In the genomic region with DNA sequence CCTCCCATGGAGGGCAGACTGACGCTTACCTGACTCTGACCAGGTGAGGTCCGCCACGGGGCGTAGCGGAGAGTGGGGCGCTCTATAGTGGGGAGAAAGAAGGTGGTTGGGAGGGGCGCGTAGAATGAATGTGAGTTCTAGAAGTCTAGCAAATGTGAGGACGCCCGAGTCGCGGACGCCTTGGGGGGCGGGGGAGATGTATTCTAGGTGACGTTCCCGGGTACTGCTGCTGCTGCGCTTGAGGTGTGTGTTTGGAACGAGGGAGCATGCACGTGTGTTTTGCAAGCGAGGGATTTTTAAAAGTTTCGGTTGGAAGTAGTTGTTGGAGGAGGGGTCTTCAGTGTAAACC, we compare ENCODE assay signal across 8 cellular contexts. TPM values are rescaled to one million over a fixed set of nuclear protein-coding genes. Genes with fewer than 3 reads are reported as not detected.
DNase-seq lines count a peak whose midpoint lies in the region; ATAC-seq and TF ChIP-seq lines count a peak whose summit lies in the region.

No MANE protein-coding gene starts in this region.

- WGBS in iPS DF 6.9 (ENCODE audit: insufficient coverage, insufficient read length): no CpG with 5 or more reads among the region's 21 CpGs

- peak; percentile 55 for ATAC-seq in CD4-positive, alpha-beta T cell (ENCODE audit: poor library complexity)
- ATAC-seq in GM19328 (IDR thresholded peaks at IDR 0.05; ENCODE audit: unreplicated experiment) (peak; percentile 41), HG03460 (IDR thresholded peaks at IDR 0.05; ENCODE audit: unreplicated experiment) (peak; percentile 33)

- CTCF ChIA-PET in CD4-positive, alpha-beta T cell (lab: Charles Lee): interaction anchor here (0.6 to 2.0 kb wide), 7 partner anchors 8 to 312 kb away, joined by 3 to 7 read pairs (median 4); no protein-coding TSS in a partner anchor
- CTCF ChIA-PET in RWPE1 (lab: Yijun Ruan, JAX): interaction anchor here (0.5 to 1.2 kb wide), 8 partner anchors 8 to 1746 kb away, joined by 3 to 7 read pairs (median 4); no protein-coding TSS in a partner anchor

- peaks cover 50% of the 10 kb centered on the region for H3K36me3 Mint-ChIP-seq in CD4-positive, alpha-beta T cell (ENCODE audit: low read depth)

- intact Hi-C loops in CD4-positive, alpha-beta T cell (cut with DNase I, micrococcal nuclease): loop anchor here (1.0 to 10.0 kb wide), 5 partner anchors 14 to 1312 kb away; partner anchors contain the start of gene ARL5A (in 1 of the 2)

- no peaks in the 10 kb centered on the region for H3K9me3 ChIP-seq in CD4-positive, alpha-beta T cell (ENCODE audit: control insufficient read depth, low read length)
- no peaks in the 10 kb centered on the region for H3K9me3 ChIP-seq in iPS DF 6.9 (ENCODE audit: control insufficient read depth, insufficient read depth, low read length)

- peak; percentile 12 to 61 (median 38) for DNase-seq in CD4-positive, alpha-beta T cell
- DNase-seq in RWPE1 (ENCODE audit: low spot score): peak; percentile 45
- peak; percentile 9 for DNase-seq in activated naive CD8-positive, alpha-beta T cell treated with anti-CD3 and anti-CD28 coated beads, Interleukin-2, amount 50 U/mL, for 16 hours (ENCODE audit: low read depth, low spot score)
- DNase-seq in iPS DF 6.9 (ENCODE audit: low read depth, low spot score): no peak
- DNase-seq in stimulated activated CD4-positive, alpha-beta T cell treated with anti-CD3 and anti-CD28 coated beads, Interleukin-12 subunit alpha, Interleukin-12 subunit beta, amount 100 ng/mL, for 24 hours (ENCODE audit: low read depth in 2 of 2): peak; percentile 13 to 43
- DNase-seq in ecto neural progenitor cell (ENCODE audit: low spot score): no peak

- no peaks in the 10 kb centered on the region for H3K27me3 ChIP-seq in CD4-positive, alpha-beta T cell (ENCODE audit: control insufficient read depth, insufficient read depth, low read length)
- no peaks in the 10 kb centered on the region for H3K27me3 ChIP-seq in iPS DF 6.9 (ENCODE audit: control insufficient read depth, insufficient read depth, low read length)

- H3K4me1 Mint-ChIP-seq in CD4-positive, alpha-beta T cell (ENCODE audit: low read depth): peaks cover 40% of the 10 kb centered on the region

- peak overlapping the region; percentile 93 for H3K27ac Mint-ChIP-seq in CD4-positive, alpha-beta T cell

- no peaks in the 10 kb centered on the region for H3K9me3 Mint-ChIP-seq in CD4-positive, alpha-beta T cell

- H3K4me3 Mint-ChIP-seq in CD4-positive, alpha-beta T cell: peak overlapping the region; percentile 95

- peak overlapping the region; percentile 83 for H3K4me3 ChIP-seq in iPS DF 6.9 (ENCODE audit: low read length)

- peaks cover 7% of the 10 kb centered on the region; the same call in 1 of the 2 replicates for H3K36me3 ChIP-seq in iPS DF 6.9 (ENCODE audit: control insufficient read depth, insufficient read depth, low read length)

- H3K27ac ChIP-seq in CD4-positive, alpha-beta T cell (ENCODE audit: low read depth, low read length): peak overlapping the region; percentile 91
- H3K27ac ChIP-seq in RWPE1 (peak overlapping the region; percentile 90), iPS DF 6.9 (ENCODE audit: low read length) (no peak overlapping the region)

- TF ChIP-seq CTCF in CD4-positive, alpha-beta T cell (IDR thresholded peaks at IDR 0.05): no peak
- TF ChIP-seq CTCF in RWPE1 (conservative IDR thresholded peaks at IDR 0.05; ENCODE audit: low read depth): no peak

- no peaks in the 10 kb centered on the region for H3K27me3 Mint-ChIP-seq in CD4-positive, alpha-beta T cell

- H3K4me1 ChIP-seq in iPS DF 6.9 (ENCODE audit: control insufficient read depth, insufficient read depth, low read length): no peaks in the 10 kb centered on the region

- POLR2A ChIA-PET in CD4-positive, alpha-beta T cell (lab: Charles Lee): interaction anchor here (1.2 to 1.7 kb wide), 5 partner anchors 8 to 1823 kb away, joined by 4 to 25 read pairs (median 14); partner anchors contain the start of genes MMADHC, NMI and RBM43
- POLR2A ChIA-PET in RWPE1 (lab: Yijun Ruan, JAX; ENCODE audit: low non-redundant PET): no interaction called here

RNA-seq across cellular contexts. Expression of gene RIF1, which starts 0.8 kb away (rescaled TPM):
- 10 to 100 TPM; 66.9 to 69.8 TPM for total RNA-seq in CD4-positive, alpha-beta T cell

RNA-seq across cellular contexts. Expression of gene TNFAIP6, which starts 53.1 kb away (rescaled TPM):
- not detected for total RNA-seq in CD4-positive, alpha-beta T cell

Comparison
In these comparisons a context has a peak if more than half of its experiments do, and no peak if none do; other contexts are left out.
1. DNase-seq: peak in CD4-positive, alpha-beta T cell (10 of 10), RWPE1 (single experiment), activated naive CD8-positive, alpha-beta T cell treated with anti-CD3 and anti-CD28 coated beads, Interleukin-2, amount 50 U/mL, for 16 hours (single experiment) and stimulated activated CD4-positive, alpha-beta T cell treated with anti-CD3 and anti-CD28 coated beads, Interleukin-12 subunit alpha, Interleukin-12 subunit beta, amount 100 ng/mL, for 24 hours (2 of 2); none in iPS DF 6.9 (single experiment) and ecto neural progenitor cell (single experiment).
2. Peak in every context shown above with its lines, with median percentiles within 50 percentile points of each other: ATAC-seq.